Comparison of ENCODE assay signal across 21 cellular contexts in genomic region chr16:12021578-12022265, GRCh38. TPM values are rescaled to one million over a fixed set of nuclear protein-coding genes. Genes with fewer than 3 reads are reported as not detected.
"Had no signal": no experiment of that assay in that cellular context is flagged by ENCODE, and none has a peak within 500 bp of the region (broad histone marks: within the 10 kb centered on the region; RNA-seq: fewer than 3 reads in every experiment).

No MANE protein-coding gene starts in this region.

- H3K9me3 Mint-ChIP-seq: activated CD4-positive, alpha-beta memory T cell treated with anti-CD3 and anti-CD28 coated beads, Interleukin-2, amount 10 ng/mL, durations not matched to agents 7 days and 5 days; activated naive CD8-positive, alpha-beta T cell treated with anti-CD3 and anti-CD28 coated beads for 36 hours; activated T-cell treated with anti-CD3 and anti-CD28 coated beads, Interleukin-2, amount 50 U/mL, for 72 hours had no signal

- H3K27me3 ChIP-seq: breast epithelium, dorsolateral prefrontal cortex, esophagus muscularis mucosa, thyroid gland, uterus had no signal

- H3K27ac Mint-ChIP-seq: activated CD4-positive, alpha-beta memory T cell treated with anti-CD3 and anti-CD28 coated beads, Interleukin-2, amount 10 ng/mL, durations not matched to agents 7 days and 5 days; activated CD4-positive, alpha-beta T cell treated with anti-CD3 and anti-CD28 coated beads for 36 hours; activated naive CD8-positive, alpha-beta T cell treated with anti-CD3 and anti-CD28 coated beads for 36 hours; activated T-cell treated with anti-CD3 and anti-CD28 coated beads, Interleukin-2, amount 50 U/mL, for 72 hours had no signal

- H3K4me1 ChIP-seq: breast epithelium, esophagus muscularis mucosa, thyroid gland, uterus had no signal

- H3K9me3 ChIP-seq: breast epithelium, esophagus muscularis mucosa, thyroid gland, uterus had no signal

- ATAC-seq: activated CD4-positive, alpha-beta T cell treated with anti-CD3 and anti-CD28 coated beads for 36 hours; activated T-cell treated with anti-CD3 and anti-CD28 coated beads, Interleukin-2, amount 50 U/mL, for 72 hours had no signal

- DNase-seq: activated CD4-positive, alpha-beta memory T cell treated with anti-CD3 and anti-CD28 coated beads, Interleukin-2, amount 10 ng/mL, durations not matched to agents 7 days and 5 days; activated CD4-positive, alpha-beta T cell treated with anti-CD3 and anti-CD28 coated beads for 36 hours; activated CD8-positive, alpha-beta memory T cell treated with anti-CD3 and anti-CD28 coated beads, Interleukin-2, amount 50 U/mL, for 4 hours; activated gamma-delta T cell treated with Interleukin-2 at 50 U/mL for 16 hours; activated naive CD8-positive, alpha-beta T cell treated with anti-CD3 and anti-CD28 coated beads for 36 hours; activated T-cell treated with anti-CD3 and anti-CD28 coated beads, Interleukin-2, amount 50 U/mL, for 72 hours; anterior cingulate cortex; dorsolateral prefrontal cortex; foreskin fibroblast; islet precursor cell; mesendoderm; thyroid gland; uterus had no signal

- H3K4me3 Mint-ChIP-seq: activated CD4-positive, alpha-beta memory T cell treated with anti-CD3 and anti-CD28 coated beads, Interleukin-2, amount 10 ng/mL, durations not matched to agents 7 days and 5 days; activated CD4-positive, alpha-beta T cell treated with anti-CD3 and anti-CD28 coated beads for 36 hours; activated naive CD8-positive, alpha-beta T cell treated with anti-CD3 and anti-CD28 coated beads for 36 hours; activated T-cell treated with anti-CD3 and anti-CD28 coated beads, Interleukin-2, amount 50 U/mL, for 72 hours had no signal

- H3K4me1 Mint-ChIP-seq: activated CD4-positive, alpha-beta T cell treated with anti-CD3 and anti-CD28 coated beads for 36 hours; activated naive CD8-positive, alpha-beta T cell treated with anti-CD3 and anti-CD28 coated beads for 36 hours had no signal

- H3K27ac ChIP-seq: esophagus muscularis mucosa, thyroid gland, uterus had no signal

- H3K4me3 ChIP-seq: breast epithelium, dorsolateral prefrontal cortex, esophagus muscularis mucosa, thyroid gland, uterus had no signal

- FAIRE-seq: endometrium had no signal

- H3K36me3 ChIP-seq: breast epithelium, esophagus muscularis mucosa, thyroid gland, uterus had no signal

- H3K36me3 Mint-ChIP-seq: activated naive CD8-positive, alpha-beta T cell treated with anti-CD3 and anti-CD28 coated beads for 36 hours had no signal

RNA-seq across cellular contexts. Expression of gene TNFRSF17, which starts 56.7 kb away (rescaled TPM):
- total RNA-seq: activated CD4-positive, alpha-beta memory T cell treated with anti-CD3 and anti-CD28 coated beads, Interleukin-2, amount 10 ng/mL, durations not matched to agents 7 days and 5 days; activated CD4-positive, alpha-beta T cell treated with anti-CD3 and anti-CD28 coated beads for 36 hours; activated naive CD8-positive, alpha-beta T cell treated with anti-CD3 and anti-CD28 coated beads for 36 hours; activated T-cell treated with anti-CD3 and anti-CD28 coated beads, Interleukin-2, amount 50 U/mL, for 72 hours; chondrocyte; dorsolateral prefrontal cortex; esophagus muscularis mucosa; osteocyte; skeletal muscle tissue; T-helper 2 cell treated with Interferon-gamma antibody and Interleukin-4, amounts not matched to agents 100 ng/mL and 5 ng/mL, for 36 hours had no signal
- polyA plus RNA-seq: neural cell had no signal
